ENCODE assay signal across 1 cellular context in the genomic region with DNA sequence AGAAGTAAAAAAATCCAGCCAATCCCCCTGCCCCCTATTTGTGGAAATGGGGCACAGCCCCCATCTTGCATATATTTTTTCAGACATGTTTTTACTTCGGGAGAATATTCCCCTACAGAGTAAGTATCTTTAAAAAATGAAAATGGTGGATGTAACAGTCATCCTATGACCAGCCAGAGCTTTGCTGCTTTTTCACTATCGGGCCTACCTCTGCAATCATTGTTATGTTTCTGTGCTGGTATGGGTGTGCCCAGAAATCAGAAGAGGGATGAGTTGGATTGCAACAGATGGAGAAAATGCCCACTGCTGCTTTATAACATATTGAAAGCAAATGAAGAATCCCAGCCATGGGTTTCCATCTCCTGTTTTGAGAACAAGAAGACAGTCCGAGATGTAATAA.
TF ChIP-seq lines count a peak whose summit lies in the region.

No MANE protein-coding gene starts in this region.

TF ChIP-seq in HEK293T, 16 proteins besides CTCF, POLR2A, EP300 and RAD21 (continued from another document):
- TF ChIP-seq HDGF (IDR thresholded peaks at IDR 0.05; ENCODE audit: borderline replicate concordance), result no peak
- TF ChIP-seq TARDBP (IDR thresholded peaks at IDR 0.05), result no peak
- no peak for TF ChIP-seq L3MBTL2 (conservative IDR thresholded peaks at IDR 0.05)
TF ChIP-seq in HEK293T: peak in this region for 0.
